8 cellular contexts compared by ENCODE assay signal in genomic region chr17:29179232-29180036, GRCh38. TPM values are rescaled to one million over a fixed set of nuclear protein-coding genes. Genes with fewer than 3 reads are reported as not detected.
DNase-seq lines count a peak whose midpoint lies in the region; ATAC-seq and TF ChIP-seq lines count a peak whose summit lies in the region.

No MANE protein-coding gene starts in this region.

- DNase-seq in BJ (ENCODE audit: low read depth) (no peak), HFF-Myc (ENCODE audit: extremely low read depth, low read depth) (no peak), RWPE1 (ENCODE audit: low spot score) (peak; percentile 83), upper lobe of right lung (peak; percentile 90)

- H3K4me1 ChIP-seq in ectodermal cell (ENCODE audit: control insufficient read depth, insufficient read depth, low read length): peaks cover 23% of the 10 kb centered on the region
- H3K4me1 ChIP-seq in mesodermal cell (ENCODE audit: control insufficient read depth, insufficient read depth, low read length, poor library complexity, severe bottlenecking): peaks cover 30% of the 10 kb centered on the region
- peaks cover 41% of the 10 kb centered on the region for H3K4me1 ChIP-seq in upper lobe of right lung

- no peaks in the 10 kb centered on the region for H3K36me3 ChIP-seq in BJ (ENCODE audit: control insufficient read depth, insufficient read depth, low read length)
- no peaks in the 10 kb centered on the region for H3K36me3 ChIP-seq in ectodermal cell (ENCODE audit: control insufficient read depth, insufficient read depth, low read length)
- H3K36me3 ChIP-seq in mesodermal cell (ENCODE audit: control insufficient read depth, insufficient read depth, low read length): peaks cover 2% of the 10 kb centered on the region
- no peaks in the 10 kb centered on the region for H3K36me3 ChIP-seq in upper lobe of right lung

- POLR2A ChIA-PET in BJ (lab: Charles Lee) (interaction anchor here (0.6 to 1.1 kb wide), 3 partner anchors 16 to 466 kb away, joined by 3 to 7 read pairs (median 4); no protein-coding TSS in a partner anchor), RWPE1 (lab: Yijun Ruan, JAX; ENCODE audit: low non-redundant PET) (interaction anchor here (0.7 to 1.2 kb wide), 7 partner anchors 13 to 113 kb away, joined by 3 to 17 read pairs (median 3); no protein-coding TSS in a partner anchor)

- whole genome bisulfite sequencing in ectodermal cell, 2 experiments: 1% methylated on average over 28 of the region's 28 CpGs
- 2 to 4% methylated on average over 5 to 9 of the region's 28 CpGs for WGBS in mesodermal cell (ENCODE audit: insufficient coverage in 2 of 2), 2 experiments

- intact Hi-C loops in upper lobe of right lung (cut with DNase I): no loop called here

- ATAC-seq in upper lobe of right lung (peak; percentile 63), GM21447 (IDR thresholded peaks at IDR 0.05; ENCODE audit: unreplicated experiment) (no peak), HG02840 (IDR thresholded peaks at IDR 0.05; ENCODE audit: low FRiP score, unreplicated experiment) (no peak)

- TF ChIP-seq CTCF in BJ (IDR thresholded peaks at IDR 0.05; ENCODE audit: insufficient read depth, low read depth, low read length) (0 out of 2 replicates have a peak, but pooled peaks have one; percentile 11), HFF-Myc (IDR thresholded peaks at IDR 0.05; ENCODE audit: low read depth, low read length, missing control alignments) (no peak), RWPE1 (conservative IDR thresholded peaks at IDR 0.05; ENCODE audit: low read depth) (no peak), upper lobe of right lung (IDR thresholded peaks at IDR 0.05) (no peak)

- H3K27me3 ChIP-seq in BJ (ENCODE audit: control insufficient read depth, insufficient read depth, low read length) (no peaks in the 10 kb centered on the region), ectodermal cell (ENCODE audit: control insufficient read depth, insufficient read depth, low read length, poor library complexity, severe bottlenecking) (peaks cover 27% of the 10 kb centered on the region), upper lobe of right lung (no peaks in the 10 kb centered on the region)

- H3K9me3 ChIP-seq in ectodermal cell (ENCODE audit: control insufficient read depth, low read length) (no peaks in the 10 kb centered on the region), mesodermal cell (ENCODE audit: control insufficient read depth, low read length) (no peaks in the 10 kb centered on the region), upper lobe of right lung (no peaks in the 10 kb centered on the region)

- H3K27ac ChIP-seq in RWPE1 (peak overlapping the region; percentile 94), ectodermal cell (ENCODE audit: insufficient read depth, low read depth, low read length, poor library complexity, severe bottlenecking) (peak overlapping the region; percentile 36), mesodermal cell (ENCODE audit: low read depth, low read length, severe bottlenecking) (peak overlapping the region; percentile 6), upper lobe of right lung (peak overlapping the region; percentile 89)

- CTCF ChIA-PET in BJ (lab: Yijun Ruan, JAX) (interaction anchor here (0.6 to 9.1 kb wide), 34 partner anchors 8 to 436 kb away, joined by 3 to 227 read pairs (median 5); partner anchors contain the start of genes PHF12 and TRAF4), RWPE1 (lab: Yijun Ruan, JAX) (interaction anchor here (0.6 to 6.9 kb wide), 13 partner anchors 8 to 111 kb away, joined by 3 to 81 read pairs (median 4); no protein-coding TSS in a partner anchor)

- peak overlapping the region; percentile 60 for H3K4me3 ChIP-seq in BJ (ENCODE audit: low read depth, low read length)
- peak overlapping the region; percentile 53 for H3K4me3 ChIP-seq in HFF-Myc (replicated peaks; ENCODE audit: low read depth, low read length)
- peak overlapping the region; percentile 57 for H3K4me3 ChIP-seq in ectodermal cell (ENCODE audit: insufficient read depth, low read depth, low read length)
- peak overlapping the region; percentile 67 for H3K4me3 ChIP-seq in mesodermal cell (ENCODE audit: extremely low read depth, insufficient read depth, low read length, poor library complexity, severe bottlenecking)
- peak overlapping the region; percentile 62 for H3K4me3 ChIP-seq in upper lobe of right lung

RNA-seq across cellular contexts. Expression of gene MYO18A, which starts 0.8 kb away (rescaled TPM):
- polyA plus RNA-seq in BJ (2011; rRNA removed): 8.2 and 12.0 TPM in 2 replicates
- 30.4 and 33.4 TPM in 2 replicates for polyA minus RNA-seq in BJ (2011; rRNA and poly(A)+ RNA removed)
- polyA plus RNA-seq in ectodermal cell (2013, experiment 1 of 4): 33.1 TPM
- polyA plus RNA-seq in ectodermal cell (2013, experiment 2 of 4): 37.6 TPM
- 25.2 TPM for polyA plus RNA-seq in ectodermal cell (2013, experiment 3 of 4)
- polyA plus RNA-seq in ectodermal cell (2013, experiment 4 of 4): 25.3 TPM
- 37.5 TPM for polyA plus RNA-seq in mesodermal cell (2013, experiment 1 of 2)
- polyA plus RNA-seq in mesodermal cell (2013, experiment 2 of 2): 23.9 TPM
- total RNA-seq in upper lobe of right lung: 51.0 TPM

Comparison
In these comparisons a context has a peak if more than half of its experiments do, and no peak if none do; other contexts are left out.
1. DNase-seq: peak in RWPE1 (single experiment) and upper lobe of right lung (single experiment); none in BJ (single experiment) and HFF-Myc (single experiment).
2. H3K27ac ChIP-seq: peak in every context shown above with its lines; median percentile 94 in RWPE1; 89 in upper lobe of right lung; 36 in ectodermal cell; 6 in mesodermal cell.
3. Peak in every context shown above with its lines, with median percentiles within 50 percentile points of each other: H3K4me3 ChIP-seq.